In the genomic region with DNA sequence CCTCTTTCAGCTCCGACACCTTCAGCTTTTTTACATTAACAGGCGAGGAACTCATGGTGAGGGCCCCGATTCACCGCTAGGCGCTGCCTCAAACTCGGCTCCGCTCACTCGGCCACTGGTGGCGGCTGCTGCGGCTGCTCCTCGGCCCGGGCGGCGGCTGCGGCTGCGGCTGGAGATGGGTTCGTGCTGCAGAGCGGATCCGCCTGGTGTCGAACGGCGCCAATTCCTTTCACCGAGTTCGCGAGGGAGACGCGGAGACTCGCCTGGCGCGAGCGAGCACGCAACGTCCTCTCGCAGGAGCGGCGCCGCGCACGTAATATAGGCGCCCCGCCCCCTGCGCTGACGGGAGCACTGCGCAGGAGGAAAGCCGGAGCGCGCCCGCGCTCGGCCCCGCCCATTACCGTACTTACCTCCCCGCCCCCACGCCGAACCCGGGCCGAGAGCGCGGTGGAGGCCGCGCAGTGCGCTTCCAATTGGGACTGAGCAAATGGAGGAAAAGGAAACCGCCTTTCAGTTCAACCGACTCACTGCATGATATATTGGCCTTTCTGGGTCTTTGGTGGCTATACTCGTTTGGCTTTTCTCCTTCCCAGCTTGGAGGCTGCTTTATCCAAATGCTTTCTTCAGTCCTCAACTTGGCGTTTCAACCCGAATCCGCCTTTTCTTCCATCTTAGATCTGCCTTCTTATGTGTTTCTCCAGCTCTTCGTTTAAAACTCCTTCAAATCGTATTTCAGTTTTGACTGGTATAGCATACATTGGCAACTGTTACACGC, we compare ENCODE assay signal across 1 cellular context.
TF ChIP-seq lines count a peak whose summit lies in the region.

A gene (minus strand): TSS at position 291 of the 775 bp plus-strand sequence. CDS start 236 bp downstream, at position 55.

TF ChIP-seq in K562, 482 proteins besides CTCF, POLR2A, EP300 and RAD21 (continued from another document and continues in another):
- TF ChIP-seq, protein P1, sequence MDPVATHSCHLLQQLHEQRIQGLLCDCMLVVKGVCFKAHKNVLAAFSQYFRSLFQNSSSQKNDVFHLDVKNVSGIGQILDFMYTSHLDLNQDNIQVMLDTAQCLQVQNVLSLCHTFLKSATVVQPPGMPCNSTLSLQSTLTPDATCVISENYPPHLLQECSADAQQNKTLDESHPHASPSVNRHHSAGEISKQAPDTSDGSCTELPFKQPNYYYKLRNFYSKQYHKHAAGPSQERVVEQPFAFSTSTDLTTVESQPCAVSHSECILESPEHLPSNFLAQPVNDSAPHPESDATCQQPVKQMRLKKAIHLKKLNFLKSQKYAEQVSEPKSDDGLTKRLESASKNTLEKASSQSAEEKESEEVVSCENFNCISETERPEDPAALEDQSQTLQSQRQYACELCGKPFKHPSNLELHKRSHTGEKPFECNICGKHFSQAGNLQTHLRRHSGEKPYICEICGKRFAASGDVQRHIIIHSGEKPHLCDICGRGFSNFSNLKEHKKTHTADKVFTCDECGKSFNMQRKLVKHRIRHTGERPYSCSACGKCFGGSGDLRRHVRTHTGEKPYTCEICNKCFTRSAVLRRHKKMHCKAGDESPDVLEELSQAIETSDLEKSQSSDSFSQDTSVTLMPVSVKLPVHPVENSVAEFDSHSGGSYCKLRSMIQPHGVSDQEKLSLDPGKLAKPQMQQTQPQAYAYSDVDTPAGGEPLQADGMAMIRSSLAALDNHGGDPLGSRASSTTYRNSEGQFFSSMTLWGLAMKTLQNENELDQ (CRISPR knock-in tag; IDR thresholded peaks at IDR 0.05; ENCODE audit: borderline replicate concordance) = 0 out of 2 replicates have a peak, but pooled peaks have one; percentile 14
- TF ChIP-seq SRSF3 (IDR thresholded peaks at IDR 0.05; ENCODE audit: insufficient read depth, low read length) (no peak), ZNF274 (IDR thresholded peaks at IDR 0.05; ENCODE audit: borderline replicate concordance, low read depth, low read length) (no peak; the same call in 1 of the 2 replicates), SMARCA4 (IDR thresholded peaks at IDR 0.05) (peak; percentile 64; the same call in 1 of the 2 replicates), GTF2F1 (IDR thresholded peaks at IDR 0.05; ENCODE audit: low read depth, low read length) (peak; percentile 84), U2AF2 (optimal IDR thresholded peaks at IDR 0.05; ENCODE audit: low read depth, low read length) (no peak), EHMT2 (IDR thresholded peaks at IDR 0.05) (peak; percentile 58; the same call in 1 of the 2 replicates), HNRNPLL (IDR thresholded peaks at IDR 0.05; ENCODE audit: low read depth, low read length, poor library complexity, severe bottlenecking) (peak; percentile 91), ZNF696 (CRISPR knock-in tag; conservative IDR thresholded peaks at IDR 0.05) (no peak), HIVEP1 (CRISPR knock-in tag; IDR thresholded peaks at IDR 0.05) (no peak), DIDO1 (tag; IDR thresholded peaks at IDR 0.05; ENCODE audit: low read depth) (peak; percentile 20; the same call in 1 of the 2 replicates), NR2C1 (IDR thresholded peaks at IDR 0.05) (no peak), NR2C1 (tag; IDR thresholded peaks at IDR 0.05) (peak; percentile 41; the same call in 1 of the 2 replicates), ZNF589 (CRISPR knock-in tag; IDR thresholded peaks at IDR 0.05; ENCODE audit: low read depth) (0 out of 2 replicates have a peak, but pooled peaks have one; percentile 23), JUND (IDR thresholded peaks at IDR 0.05; ENCODE audit: borderline replicate concordance, low read depth, low read length) (peak; percentile 66; the same call in 1 of the 2 replicates), JUND (tag; IDR thresholded peaks at IDR 0.05; ENCODE audit: borderline replicate concordance, low read depth, low read length) (peak; percentile 14; the same call in 1 of the 3 replicates), NONO (IDR thresholded peaks at IDR 0.05; ENCODE audit: low read depth in 2 of 2, low read length in 1 of 2) (peak in 1 of 2 experiments; percentile 50; a peak in 1 of 4 replicates), U2AF1 (optimal IDR thresholded peaks at IDR 0.05; ENCODE audit: low read depth, low read length) (peak; percentile 19), ZNF764 (CRISPR knock-in tag; IDR thresholded peaks at IDR 0.05; ENCODE audit: low read depth) (no peak), SMARCB1 (IDR thresholded peaks at IDR 0.05; ENCODE audit: insufficient read length, low read depth) (no peak), BCOR (IDR thresholded peaks at IDR 0.05) (0 out of 2 replicates have a peak, but pooled peaks have one; percentile 9), ZNF561 (CRISPR knock-in tag; conservative IDR thresholded peaks at IDR 0.05) (no peak), NFIC (IDR thresholded peaks at IDR 0.05) (peak; percentile 37), JUN (IDR thresholded peaks at IDR 0.05; ENCODE audit: borderline replicate concordance, low read depth, low read length) (peak; percentile 62; the same call in 1 of the 2 replicates), JUN (CRISPR knock-in tag; IDR thresholded peaks at IDR 0.05; ENCODE audit: borderline replicate concordance) (peak; percentile 67; the same call in 1 of the 2 replicates), GABPB1 (CRISPR knock-in tag; IDR thresholded peaks at IDR 0.05) (peak; percentile 88), KAT7 (CRISPR knock-in tag; IDR thresholded peaks at IDR 0.05; ENCODE audit: borderline replicate concordance) (peak; percentile 99), CBFA2T3 (IDR thresholded peaks at IDR 0.05) (0 out of 2 replicates have a peak, but pooled peaks have one; percentile 3), CBX3 (IDR thresholded peaks at IDR 0.05; ENCODE audit: borderline replicate concordance in 1 of 2, low read length in 2 of 2) (peak in 1 of 2 experiments; percentile 39; a peak in 1 of 3 replicates), CSDE1 (IDR thresholded peaks at IDR 0.05) (peak in 1 of 2 experiments; percentile 23; a peak in 1 of 4 replicates), HDGF (IDR thresholded peaks at IDR 0.05) (no peak), HDAC3 (IDR thresholded peaks at IDR 0.05; ENCODE audit: borderline replicate concordance, partially characterized antibody) (no peak), CREM (IDR thresholded peaks at IDR 0.05; ENCODE audit: low read depth) (peak; percentile 81)
- TF ChIP-seq, protein P2, sequence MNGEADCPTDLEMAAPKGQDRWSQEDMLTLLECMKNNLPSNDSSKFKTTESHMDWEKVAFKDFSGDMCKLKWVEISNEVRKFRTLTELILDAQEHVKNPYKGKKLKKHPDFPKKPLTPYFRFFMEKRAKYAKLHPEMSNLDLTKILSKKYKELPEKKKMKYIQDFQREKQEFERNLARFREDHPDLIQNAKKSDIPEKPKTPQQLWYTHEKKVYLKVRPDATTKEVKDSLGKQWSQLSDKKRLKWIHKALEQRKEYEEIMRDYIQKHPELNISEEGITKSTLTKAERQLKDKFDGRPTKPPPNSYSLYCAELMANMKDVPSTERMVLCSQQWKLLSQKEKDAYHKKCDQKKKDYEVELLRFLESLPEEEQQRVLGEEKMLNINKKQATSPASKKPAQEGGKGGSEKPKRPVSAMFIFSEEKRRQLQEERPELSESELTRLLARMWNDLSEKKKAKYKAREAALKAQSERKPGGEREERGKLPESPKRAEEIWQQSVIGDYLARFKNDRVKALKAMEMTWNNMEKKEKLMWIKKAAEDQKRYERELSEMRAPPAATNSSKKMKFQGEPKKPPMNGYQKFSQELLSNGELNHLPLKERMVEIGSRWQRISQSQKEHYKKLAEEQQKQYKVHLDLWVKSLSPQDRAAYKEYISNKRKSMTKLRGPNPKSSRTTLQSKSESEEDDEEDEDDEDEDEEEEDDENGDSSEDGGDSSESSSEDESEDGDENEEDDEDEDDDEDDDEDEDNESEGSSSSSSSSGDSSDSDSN (IDR thresholded peaks at IDR 0.05; ENCODE audit: borderline replicate concordance in 1 of 2, low read depth in 2 of 2, low read length in 2 of 2) = peak; percentile 91 to 96
- TF ChIP-seq, protein P3, sequence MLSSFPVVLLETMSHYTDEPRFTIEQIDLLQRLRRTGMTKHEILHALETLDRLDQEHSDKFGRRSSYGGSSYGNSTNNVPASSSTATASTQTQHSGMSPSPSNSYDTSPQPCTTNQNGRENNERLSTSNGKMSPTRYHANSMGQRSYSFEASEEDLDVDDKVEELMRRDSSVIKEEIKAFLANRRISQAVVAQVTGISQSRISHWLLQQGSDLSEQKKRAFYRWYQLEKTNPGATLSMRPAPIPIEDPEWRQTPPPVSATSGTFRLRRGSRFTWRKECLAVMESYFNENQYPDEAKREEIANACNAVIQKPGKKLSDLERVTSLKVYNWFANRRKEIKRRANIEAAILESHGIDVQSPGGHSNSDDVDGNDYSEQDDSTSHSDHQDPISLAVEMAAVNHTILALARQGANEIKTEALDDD (IDR thresholded peaks at IDR 0.05) = no peak; the same call in 1 of the 2 replicates
- TF ChIP-seq, protein P4, sequence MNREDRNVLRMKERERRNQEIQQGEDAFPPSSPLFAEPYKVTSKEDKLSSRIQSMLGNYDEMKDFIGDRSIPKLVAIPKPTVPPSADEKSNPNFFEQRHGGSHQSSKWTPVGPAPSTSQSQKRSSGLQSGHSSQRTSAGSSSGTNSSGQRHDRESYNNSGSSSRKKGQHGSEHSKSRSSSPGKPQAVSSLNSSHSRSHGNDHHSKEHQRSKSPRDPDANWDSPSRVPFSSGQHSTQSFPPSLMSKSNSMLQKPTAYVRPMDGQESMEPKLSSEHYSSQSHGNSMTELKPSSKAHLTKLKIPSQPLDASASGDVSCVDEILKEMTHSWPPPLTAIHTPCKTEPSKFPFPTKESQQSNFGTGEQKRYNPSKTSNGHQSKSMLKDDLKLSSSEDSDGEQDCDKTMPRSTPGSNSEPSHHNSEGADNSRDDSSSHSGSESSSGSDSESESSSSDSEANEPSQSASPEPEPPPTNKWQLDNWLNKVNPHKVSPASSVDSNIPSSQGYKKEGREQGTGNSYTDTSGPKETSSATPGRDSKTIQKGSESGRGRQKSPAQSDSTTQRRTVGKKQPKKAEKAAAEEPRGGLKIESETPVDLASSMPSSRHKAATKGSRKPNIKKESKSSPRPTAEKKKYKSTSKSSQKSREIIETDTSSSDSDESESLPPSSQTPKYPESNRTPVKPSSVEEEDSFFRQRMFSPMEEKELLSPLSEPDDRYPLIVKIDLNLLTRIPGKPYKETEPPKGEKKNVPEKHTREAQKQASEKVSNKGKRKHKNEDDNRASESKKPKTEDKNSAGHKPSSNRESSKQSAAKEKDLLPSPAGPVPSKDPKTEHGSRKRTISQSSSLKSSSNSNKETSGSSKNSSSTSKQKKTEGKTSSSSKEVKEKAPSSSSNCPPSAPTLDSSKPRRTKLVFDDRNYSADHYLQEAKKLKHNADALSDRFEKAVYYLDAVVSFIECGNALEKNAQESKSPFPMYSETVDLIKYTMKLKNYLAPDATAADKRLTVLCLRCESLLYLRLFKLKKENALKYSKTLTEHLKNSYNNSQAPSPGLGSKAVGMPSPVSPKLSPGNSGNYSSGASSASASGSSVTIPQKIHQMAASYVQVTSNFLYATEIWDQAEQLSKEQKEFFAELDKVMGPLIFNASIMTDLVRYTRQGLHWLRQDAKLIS (CRISPR knock-in tag; IDR thresholded peaks at IDR 0.05) = peak; percentile 97
- TF ChIP-seq, protein P5, sequence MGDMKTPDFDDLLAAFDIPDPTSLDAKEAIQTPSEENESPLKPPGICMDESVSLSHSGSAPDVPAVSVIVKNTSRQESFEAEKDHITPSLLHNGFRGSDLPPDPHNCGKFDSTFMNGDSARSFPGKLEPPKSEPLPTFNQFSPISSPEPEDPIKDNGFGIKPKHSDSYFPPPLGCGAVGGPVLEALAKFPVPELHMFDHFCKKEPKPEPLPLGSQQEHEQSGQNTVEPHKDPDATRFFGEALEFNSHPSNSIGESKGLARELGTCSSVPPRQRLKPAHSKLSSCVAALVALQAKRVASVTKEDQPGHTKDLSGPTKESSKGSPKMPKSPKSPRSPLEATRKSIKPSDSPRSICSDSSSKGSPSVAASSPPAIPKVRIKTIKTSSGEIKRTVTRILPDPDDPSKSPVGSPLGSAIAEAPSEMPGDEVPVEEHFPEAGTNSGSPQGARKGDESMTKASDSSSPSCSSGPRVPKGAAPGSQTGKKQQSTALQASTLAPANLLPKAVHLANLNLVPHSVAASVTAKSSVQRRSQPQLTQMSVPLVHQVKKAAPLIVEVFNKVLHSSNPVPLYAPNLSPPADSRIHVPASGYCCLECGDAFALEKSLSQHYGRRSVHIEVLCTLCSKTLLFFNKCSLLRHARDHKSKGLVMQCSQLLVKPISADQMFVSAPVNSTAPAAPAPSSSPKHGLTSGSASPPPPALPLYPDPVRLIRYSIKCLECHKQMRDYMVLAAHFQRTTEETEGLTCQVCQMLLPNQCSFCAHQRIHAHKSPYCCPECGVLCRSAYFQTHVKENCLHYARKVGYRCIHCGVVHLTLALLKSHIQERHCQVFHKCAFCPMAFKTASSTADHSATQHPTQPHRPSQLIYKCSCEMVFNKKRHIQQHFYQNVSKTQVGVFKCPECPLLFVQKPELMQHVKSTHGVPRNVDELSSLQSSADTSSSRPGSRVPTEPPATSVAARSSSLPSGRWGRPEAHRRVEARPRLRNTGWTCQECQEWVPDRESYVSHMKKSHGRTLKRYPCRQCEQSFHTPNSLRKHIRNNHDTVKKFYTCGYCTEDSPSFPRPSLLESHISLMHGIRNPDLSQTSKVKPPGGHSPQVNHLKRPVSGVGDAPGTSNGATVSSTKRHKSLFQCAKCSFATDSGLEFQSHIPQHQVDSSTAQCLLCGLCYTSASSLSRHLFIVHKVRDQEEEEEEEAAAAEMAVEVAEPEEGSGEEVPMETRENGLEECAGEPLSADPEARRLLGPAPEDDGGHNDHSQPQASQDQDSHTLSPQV (IDR thresholded peaks at IDR 0.05) = peak; percentile 22; the same call in 1 of the 2 replicates
- TF ChIP-seq, protein P6, sequence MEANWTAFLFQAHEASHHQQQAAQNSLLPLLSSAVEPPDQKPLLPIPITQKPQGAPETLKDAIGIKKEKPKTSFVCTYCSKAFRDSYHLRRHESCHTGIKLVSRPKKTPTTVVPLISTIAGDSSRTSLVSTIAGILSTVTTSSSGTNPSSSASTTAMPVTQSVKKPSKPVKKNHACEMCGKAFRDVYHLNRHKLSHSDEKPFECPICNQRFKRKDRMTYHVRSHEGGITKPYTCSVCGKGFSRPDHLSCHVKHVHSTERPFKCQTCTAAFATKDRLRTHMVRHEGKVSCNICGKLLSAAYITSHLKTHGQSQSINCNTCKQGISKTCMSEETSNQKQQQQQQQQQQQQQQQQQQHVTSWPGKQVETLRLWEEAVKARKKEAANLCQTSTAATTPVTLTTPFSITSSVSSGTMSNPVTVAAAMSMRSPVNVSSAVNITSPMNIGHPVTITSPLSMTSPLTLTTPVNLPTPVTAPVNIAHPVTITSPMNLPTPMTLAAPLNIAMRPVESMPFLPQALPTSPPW (CRISPR knock-in tag; IDR thresholded peaks at IDR 0.05) = peak; percentile 85
- TF ChIP-seq, protein P7, sequence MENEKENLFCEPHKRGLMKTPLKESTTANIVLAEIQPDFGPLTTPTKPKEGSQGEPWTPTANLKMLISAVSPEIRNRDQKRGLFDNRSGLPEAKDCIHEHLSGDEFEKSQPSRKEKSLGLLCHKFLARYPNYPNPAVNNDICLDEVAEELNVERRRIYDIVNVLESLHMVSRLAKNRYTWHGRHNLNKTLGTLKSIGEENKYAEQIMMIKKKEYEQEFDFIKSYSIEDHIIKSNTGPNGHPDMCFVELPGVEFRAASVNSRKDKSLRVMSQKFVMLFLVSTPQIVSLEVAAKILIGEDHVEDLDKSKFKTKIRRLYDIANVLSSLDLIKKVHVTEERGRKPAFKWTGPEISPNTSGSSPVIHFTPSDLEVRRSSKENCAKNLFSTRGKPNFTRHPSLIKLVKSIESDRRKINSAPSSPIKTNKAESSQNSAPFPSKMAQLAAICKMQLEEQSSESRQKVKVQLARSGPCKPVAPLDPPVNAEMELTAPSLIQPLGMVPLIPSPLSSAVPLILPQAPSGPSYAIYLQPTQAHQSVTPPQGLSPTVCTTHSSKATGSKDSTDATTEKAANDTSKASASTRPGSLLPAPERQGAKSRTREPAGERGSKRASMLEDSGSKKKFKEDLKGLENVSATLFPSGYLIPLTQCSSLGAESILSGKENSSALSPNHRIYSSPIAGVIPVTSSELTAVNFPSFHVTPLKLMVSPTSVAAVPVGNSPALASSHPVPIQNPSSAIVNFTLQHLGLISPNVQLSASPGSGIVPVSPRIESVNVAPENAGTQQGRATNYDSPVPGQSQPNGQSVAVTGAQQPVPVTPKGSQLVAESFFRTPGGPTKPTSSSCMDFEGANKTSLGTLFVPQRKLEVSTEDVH (IDR thresholded peaks at IDR 0.05; ENCODE audit: low read depth, partially characterized antibody) = peak; percentile 70
